Comparison of ENCODE assay signal across 25 cellular contexts in genomic region chr7:44162785-44163395, GRCh38. TPM values are rescaled to one million over a fixed set of nuclear protein-coding genes. Genes with fewer than 3 reads are reported as not detected.
DNase-seq lines count a peak whose midpoint lies in the region; ATAC-seq, FAIRE-seq and TF ChIP-seq lines count a peak whose summit lies in the region.
"Had no signal": no experiment of that assay in that cellular context is flagged by ENCODE, and none has a peak within 500 bp of the region (broad histone marks: within the 10 kb centered on the region; RNA-seq: fewer than 3 reads in every experiment).

No MANE protein-coding gene starts in this region.

- H3K9ac ChIP-seq in IMR-90 (ENCODE audit: low read depth, low read length) = no peak overlapping the region
- H3K9ac ChIP-seq in mesenchymal stem cell (ENCODE audit: low read length) = no peak overlapping the region

- H3K4ac ChIP-seq in IMR-90 (ENCODE audit: low read depth, low read length) = peak overlapping the region; percentile 35
- H3K4ac ChIP-seq in mesenchymal stem cell (ENCODE audit: low read depth in 1 of 2, low read length in 2 of 2) = peak overlapping the region in 1 of 2 experiments; percentile 70

- FAIRE-seq in urothelium cell line (lab: Jason Lieb, UNC) = no peak
- FAIRE-seq: GM12892 had no signal

- peak overlapping the region; percentile 64 for H3K18ac ChIP-seq in IMR-90 (ENCODE audit: low read depth, low read length)
- H3K18ac ChIP-seq in mesenchymal stem cell (ENCODE audit: low read depth in 1 of 2, low read length in 2 of 2) = peak overlapping the region; percentile 1 to 58

- ATAC-seq in IMR-90 (ENCODE audit: low read depth) (peak; percentile 3), GM21390 (IDR thresholded peaks at IDR 0.05; ENCODE audit: unreplicated experiment) (no peak), GM21423 (IDR thresholded peaks at IDR 0.05; ENCODE audit: unreplicated experiment) (no peak)
- ATAC-seq: naive thymus-derived CD4-positive, alpha-beta T cell had no signal

- H4K91ac ChIP-seq in IMR-90 (ENCODE audit: insufficient read depth, low read depth, low read length) (peak overlapping the region; percentile 58), mesenchymal stem cell (ENCODE audit: low read length) (peak overlapping the region; percentile 53)

- peak overlapping the region; percentile 35; the same call in 1 of the 2 replicates for H3K4me2 ChIP-seq in IMR-90 (ENCODE audit: low read depth, low read length)
- no peak overlapping the region for H3K4me2 ChIP-seq in mesenchymal stem cell (ENCODE audit: low read length, poor library complexity, severe bottlenecking)

- H3K27ac ChIP-seq in IMR-90 (ENCODE audit: insufficient read depth, low read length) (peak overlapping the region; percentile 65; the same call in 1 of the 2 replicates), mesenchymal stem cell (ENCODE audit: low read length, poor library complexity, severe bottlenecking) (peak overlapping the region; percentile 98)
- H3K27ac ChIP-seq: adrenal gland, brain microvascular endothelial cell, colonic mucosa had no signal

- intact Hi-C loops in IMR-90 (cut with micrococcal nuclease) = no loop called here

- TF ChIP-seq RAD21 in IMR-90 (IDR thresholded peaks at IDR 0.05; ENCODE audit: low read length) = no peak

- no peak overlapping the region for H3K4me3 ChIP-seq in IMR-90 (ENCODE audit: insufficient read depth, low read depth, low read length)
- H3K4me3 ChIP-seq in mesenchymal stem cell (ENCODE audit: insufficient read depth in 1 of 2, low read depth in 1 of 2, low read length in 2 of 2) = no peak overlapping the region
- H3K4me3 ChIP-seq: adrenal gland, colonic mucosa had no signal

- peak overlapping the region; percentile 75 for H2BK20ac ChIP-seq in IMR-90 (ENCODE audit: low read depth, low read length)

- TF ChIP-seq CTCF in IMR-90 (conservative IDR thresholded peaks at IDR 0.05; ENCODE audit: low read depth, low read length) (no peak), chondrocyte (IDR thresholded peaks at IDR 0.05) (no peak)

- no peak for TF ChIP-seq POLR2A in IMR-90 (IDR thresholded peaks at IDR 0.05; ENCODE audit: low read depth, low read length)

- peaks cover 7% of the 10 kb centered on the region; the same call in 1 of the 2 replicates for H3K9me1 ChIP-seq in IMR-90 (ENCODE audit: insufficient read depth, low read length)

- POLR2A ChIA-PET in IMR-90 (lab: Charles Lee; ENCODE audit: unreplicated experiment) = interaction anchor here (0.8 kb wide), 1 partner anchor 12 kb away, joined by 3 read pairs; no protein-coding TSS in a partner anchor

- H2BK15ac ChIP-seq in IMR-90 (ENCODE audit: low read depth, low read length) (peak overlapping the region; percentile 27; the same call in 1 of the 3 replicates), mesenchymal stem cell (ENCODE audit: low read depth, poor library complexity, severe bottlenecking) (no peak overlapping the region)

- H3K27me3 Mint-ChIP-seq in chondrocyte (ENCODE audit: low read depth) = peaks cover 6% of the 10 kb centered on the region
- H3K27me3 Mint-ChIP-seq: stimulated activated naive CD8-positive, alpha-beta T cell treated with anti-CD3 and anti-CD28 coated beads, Interleukin-15, Interleukin-2, amounts not matched to agents 100 ng/mL and 50 ng/mL, for 24 hours had no signal

- H3K14ac ChIP-seq in IMR-90 (replicated peaks; ENCODE audit: low read depth, low read length) = peak overlapping the region; percentile 16
- peak overlapping the region in 1 of 2 experiments; percentile 53 for H3K14ac ChIP-seq in mesenchymal stem cell (ENCODE audit: low read length in 2 of 2)

- DNase-seq in EH (ENCODE audit: low read depth) (peak; percentile 47), IMR-90 (no peak), chondrocyte (ENCODE audit: low spot score) (no peak), mesenchymal stem cell (no peak), iPS-NIHi7 (ENCODE audit: extremely low spot score) (no peak), urothelium cell line (ENCODE audit: low spot score) (no peak)
- DNase-seq: activated CD4-positive, alpha-beta memory T cell treated with anti-CD3 and anti-CD28 coated beads, Interleukin-2, amount 10 ng/mL, durations not matched to agents 7 days and 5 days; adrenal gland; C1 segment of cervical spinal cord; colonic mucosa; DND-41; glutamatergic neuron; naive thymus-derived CD4-positive, alpha-beta T cell; NCI-H2081; retina; stimulated activated CD4-positive, alpha-beta T cell treated with anti-CD3 and anti-CD28 coated beads, Interleukin-12 subunit alpha, Interleukin-12 subunit beta, amount 100 ng/mL, for 4 hours had no signal

- H3K23ac ChIP-seq in IMR-90 (ENCODE audit: low read depth, low read length) (peak overlapping the region; percentile 32; the same call in 1 of the 2 replicates), mesenchymal stem cell (ENCODE audit: low read length in 2 of 2) (no peak overlapping the region)

- peak overlapping the region; percentile 7 to 45 for H2BK12ac ChIP-seq in mesenchymal stem cell (ENCODE audit: low read length in 2 of 2)

- in situ Hi-C loops in IMR-90 (cut with MboI; ENCODE audit: low sequenced_read_pairs) = no loop called here

- H2BK120ac ChIP-seq in IMR-90 (ENCODE audit: low read depth, low read length) (peak overlapping the region; percentile 36), mesenchymal stem cell (ENCODE audit: low read depth, low read length) (peak overlapping the region; percentile 23)

- WGBS in IMR-90 (ENCODE audit: extremely low coverage in 2 of 2, insufficient read length in 1 of 2), 2 experiments = no CpG with 5 or more reads among the region's 1 CpG
- 88% methylated on average over 1 of the region's 1 CpG for WGBS in mesenchymal stem cell

- H3K27me3 ChIP-seq in IMR-90 (ENCODE audit: control insufficient read depth, insufficient read depth, low read length) = peaks cover 2% of the 10 kb centered on the region; the same call in 1 of the 2 replicates
- no peaks in the 10 kb centered on the region for H3K27me3 ChIP-seq in mesenchymal stem cell (ENCODE audit: control insufficient read depth in 1 of 2, insufficient read depth in 1 of 2, low read length in 2 of 2)
- H3K27me3 ChIP-seq: adrenal gland, brain microvascular endothelial cell, colonic mucosa had no signal

- no peaks in the 10 kb centered on the region for H3K36me3 ChIP-seq in IMR-90 (ENCODE audit: control insufficient read depth, insufficient read depth, low read length)
- H3K36me3 ChIP-seq in mesenchymal stem cell (ENCODE audit: control insufficient read depth in 1 of 2, insufficient read depth in 2 of 2, low read depth in 1 of 2, low read length in 2 of 2) = no peaks in the 10 kb centered on the region
- H3K36me3 ChIP-seq: adrenal gland, brain microvascular endothelial cell, colonic mucosa had no signal

- H3K79me1 ChIP-seq in IMR-90 (ENCODE audit: low read depth in 1 of 2, low read length in 2 of 2) (no peaks in the 10 kb centered on the region), mesenchymal stem cell (replicated peaks; ENCODE audit: low read length, poor library complexity, severe bottlenecking) (no peaks in the 10 kb centered on the region)

- peak overlapping the region; percentile 76 for H2BK5ac ChIP-seq in IMR-90 (ENCODE audit: low read depth, low read length, poor library complexity, severe bottlenecking)
- H2BK5ac ChIP-seq in mesenchymal stem cell (ENCODE audit: low read depth, low read length, poor library complexity, severe bottlenecking) = no peak overlapping the region

- no peaks in the 10 kb centered on the region for H4K20me1 ChIP-seq in IMR-90 (ENCODE audit: insufficient read depth, low read length)

- peak overlapping the region; percentile 85 for H3K27ac Mint-ChIP-seq in chondrocyte (ENCODE audit: unreplicated experiment)
- H3K27ac Mint-ChIP-seq: activated CD4-positive, alpha-beta memory T cell treated with anti-CD3 and anti-CD28 coated beads, Interleukin-2, amount 10 ng/mL, durations not matched to agents 7 days and 5 days; naive thymus-derived CD4-positive, alpha-beta T cell; stimulated activated naive CD8-positive, alpha-beta T cell treated with anti-CD3 and anti-CD28 coated beads, Interleukin-15, Interleukin-2, amounts not matched to agents 100 ng/mL and 50 ng/mL, for 24 hours had no signal

- H3K9me3 Mint-ChIP-seq in chondrocyte (ENCODE audit: low read depth) = no peaks in the 10 kb centered on the region
- H3K9me3 Mint-ChIP-seq: activated CD4-positive, alpha-beta memory T cell treated with anti-CD3 and anti-CD28 coated beads, Interleukin-2, amount 10 ng/mL, durations not matched to agents 7 days and 5 days; stimulated activated naive CD8-positive, alpha-beta T cell treated with anti-CD3 and anti-CD28 coated beads, Interleukin-15, Interleukin-2, amounts not matched to agents 100 ng/mL and 50 ng/mL, for 24 hours had no signal

- peak overlapping the region; percentile 73 for H4K5ac ChIP-seq in IMR-90 (ENCODE audit: low read depth, low read length)

- peaks cover 27% of the 10 kb centered on the region for H3K4me1 Mint-ChIP-seq in chondrocyte (ENCODE audit: low read depth)

- H3K9me3 ChIP-seq in IMR-90 (ENCODE audit: control insufficient read depth, insufficient read depth, low read length) (no peaks in the 10 kb centered on the region), mesenchymal stem cell (ENCODE audit: control insufficient read depth, low read length) (no peaks in the 10 kb centered on the region)
- H3K9me3 ChIP-seq: adrenal gland, Caco-2, colonic mucosa had no signal

- no peaks in the 10 kb centered on the region for H3K36me3 Mint-ChIP-seq in chondrocyte (ENCODE audit: low read depth)

- H4K8ac ChIP-seq in IMR-90 (ENCODE audit: low read depth in 2 of 2, low read length in 2 of 2) = peak overlapping the region; percentile 7 to 62; a peak in 3 of 4 replicates
- H4K8ac ChIP-seq in mesenchymal stem cell (ENCODE audit: low read length) = peak overlapping the region; percentile 67

- CTCF ChIA-PET in IMR-90 (lab: Yijun Ruan, JAX) = interaction anchor here (0.6 to 0.7 kb wide), 2 partner anchors 81 to 418 kb away, joined by 3 read pairs; no protein-coding TSS in a partner anchor

- no TSS peak for BruUV-seq in IMR-90 (replicated peaks; lab: Mats Ljungman, UMichigan)

- H3K4me1 ChIP-seq in IMR-90 (ENCODE audit: control insufficient read depth, insufficient read depth, low read length) (peaks cover 8% of the 10 kb centered on the region), mesenchymal stem cell (ENCODE audit: control insufficient read depth, insufficient read depth, low read depth, low read length) (peaks cover 11% of the 10 kb centered on the region)
- H3K4me1 ChIP-seq: adrenal gland, Caco-2, colonic mucosa had no signal

- H2AK5ac ChIP-seq in IMR-90 (ENCODE audit: low read depth, low read length) (peak overlapping the region; percentile 67), mesenchymal stem cell (ENCODE audit: low read length, severe bottlenecking) (peak overlapping the region; percentile 7)

- no peak overlapping the region for H3K56ac ChIP-seq in IMR-90 (ENCODE audit: extremely low read depth, insufficient read depth, low read length)

- H2AFZ ChIP-seq in IMR-90 (replicated peaks; ENCODE audit: low read length, poor library complexity) = peak overlapping the region; percentile 15
- H2AFZ ChIP-seq in mesenchymal stem cell (ENCODE audit: low read depth, low read length) = no peak overlapping the region

- H2AK9ac ChIP-seq in IMR-90 (replicated peaks; ENCODE audit: low read depth, low read length, poor library complexity) = peak overlapping the region; percentile 22

- dilution Hi-C loops in IMR-90 (cut with HindIII; ENCODE audit: low sequenced_read_pairs, unreplicated experiment) = no loop called here

- no peak overlapping the region for H3K4me3 Mint-ChIP-seq in chondrocyte (ENCODE audit: unreplicated experiment)
- H3K4me3 Mint-ChIP-seq: activated CD4-positive, alpha-beta memory T cell treated with anti-CD3 and anti-CD28 coated beads, Interleukin-2, amount 10 ng/mL, durations not matched to agents 7 days and 5 days; naive thymus-derived CD4-positive, alpha-beta T cell; stimulated activated naive CD8-positive, alpha-beta T cell treated with anti-CD3 and anti-CD28 coated beads, Interleukin-15, Interleukin-2, amounts not matched to agents 100 ng/mL and 50 ng/mL, for 24 hours had no signal

RNA-seq across cellular contexts. Expression of gene MYL7, which starts 21.8 kb away (rescaled TPM):
- total RNA-seq in IMR-90 (2012; rRNA removed) (not detected in 2 replicates), chondrocyte (not detected in 3 replicates)
- polyA plus RNA-seq in IMR-90 (2012; rRNA removed) = 0.24 TPM in 1 of 2 replicates, not detected in the other
- polyA plus RNA-seq in IMR-90 (2012; cell fraction: cytosol; rRNA removed) = not detected in 2 replicates
- polyA plus RNA-seq in IMR-90 (2012; cell fraction: nucleus; rRNA removed; ENCODE audit: low replicate concordance) = 0.40 TPM in 1 of 2 replicates, not detected in the other
- not detected for polyA plus RNA-seq in mesenchymal stem cell (2013, experiment 1 of 2)
- not detected for polyA plus RNA-seq in mesenchymal stem cell (2013, experiment 2 of 2)
- total RNA-seq: activated CD4-positive, alpha-beta memory T cell treated with anti-CD3 and anti-CD28 coated beads, Interleukin-2, amount 10 ng/mL, durations not matched to agents 7 days and 5 days; adrenal gland; fibroblast of lung; mesenteric fat pad; naive thymus-derived CD4-positive, alpha-beta T cell; omental fat pad had no signal
- polyA plus RNA-seq: fibroblast of lung; naive thymus-derived CD4-positive, alpha-beta T cell had no signal

RNA-seq across cellular contexts. Expression of gene GCK, which starts 26.3 kb away (rescaled TPM):
- total RNA-seq in IMR-90 (2012; rRNA removed) (0.18 and 0.28 TPM in 2 replicates), chondrocyte (0.31 to 0.44 TPM (median 0.37 TPM) in 3 replicates)
- 0.07 and 0.14 TPM in 2 replicates for polyA plus RNA-seq in IMR-90 (2012; rRNA removed)
- 0.36 and 0.54 TPM in 2 replicates for polyA plus RNA-seq in IMR-90 (2012; cell fraction: cytosol; rRNA removed)
- polyA plus RNA-seq in IMR-90 (2012; cell fraction: nucleus; rRNA removed; ENCODE audit: low replicate concordance) = 0.05 and 0.21 TPM in 2 replicates
- polyA plus RNA-seq in mesenchymal stem cell (2013, experiment 1 of 2) = 0.06 TPM
- polyA plus RNA-seq in mesenchymal stem cell (2013, experiment 2 of 2) = 0.10 TPM
- total RNA-seq: activated CD4-positive, alpha-beta memory T cell treated with anti-CD3 and anti-CD28 coated beads, Interleukin-2, amount 10 ng/mL, durations not matched to agents 7 days and 5 days; Caco-2 had no signal

RNA-seq across cellular contexts. Expression of gene YKT6, which starts 37.9 kb away (rescaled TPM):
- total RNA-seq in IMR-90 (2012; rRNA removed) (98.6 and 120 TPM in 2 replicates), chondrocyte (126 to 133 TPM (median 131 TPM) in 3 replicates)
- polyA plus RNA-seq in IMR-90 (2012; rRNA removed) = 110 and 115 TPM in 2 replicates
- polyA plus RNA-seq in IMR-90 (2012; cell fraction: cytosol; rRNA removed) = 108 and 137 TPM in 2 replicates
- polyA plus RNA-seq in IMR-90 (2012; cell fraction: nucleus; rRNA removed; ENCODE audit: low replicate concordance) = 79.7 and 108 TPM in 2 replicates
- 133 TPM for polyA plus RNA-seq in mesenchymal stem cell (2013, experiment 1 of 2)
- 137 TPM for polyA plus RNA-seq in mesenchymal stem cell (2013, experiment 2 of 2)

RNA-seq across cellular contexts. Expression of gene POLD2, which starts 39.5 kb away (rescaled TPM):
- total RNA-seq in IMR-90 (2012; rRNA removed) (136 and 163 TPM in 2 replicates), chondrocyte (49.2 to 64.5 TPM (median 57.3 TPM) in 3 replicates)
- polyA plus RNA-seq in IMR-90 (2012; rRNA removed) = 142 and 165 TPM in 2 replicates
- 137 and 138 TPM in 2 replicates for polyA plus RNA-seq in IMR-90 (2012; cell fraction: cytosol; rRNA removed)
- polyA plus RNA-seq in IMR-90 (2012; cell fraction: nucleus; rRNA removed; ENCODE audit: low replicate concordance) = 99.1 and 163 TPM in 2 replicates
- polyA plus RNA-seq in mesenchymal stem cell (2013, experiment 1 of 2) = 59.3 TPM
- 56.2 TPM for polyA plus RNA-seq in mesenchymal stem cell (2013, experiment 2 of 2)

RNA-seq across cellular contexts. Expression of gene AEBP1, which starts 58.7 kb away (rescaled TPM):
- total RNA-seq in IMR-90 (2012; rRNA removed) = 1.1 and 1.4 TPM in 2 replicates
- polyA plus RNA-seq in IMR-90 (2012; rRNA removed) = 5.5 and 5.7 TPM in 2 replicates
- 5.5 and 7.4 TPM in 2 replicates for polyA plus RNA-seq in IMR-90 (2012; cell fraction: cytosol; rRNA removed)
- 21.5 and 34.8 TPM in 2 replicates for polyA plus RNA-seq in IMR-90 (2012; cell fraction: nucleus; rRNA removed; ENCODE audit: low replicate concordance)
- 242 to 422 TPM (median 412 TPM) in 3 replicates for total RNA-seq in chondrocyte
- 95.5 TPM for polyA plus RNA-seq in mesenchymal stem cell (2013, experiment 1 of 2)
- polyA plus RNA-seq in mesenchymal stem cell (2013, experiment 2 of 2) = 88.2 TPM
